ENCODE assay signal across 21 cellular contexts in genomic region chr1:226382030-226382429, GRCh38.
"Had no signal": no experiment of that assay in that cellular context is flagged by ENCODE, and none has a peak within 500 bp of the region (broad histone marks: within the 10 kb centered on the region; RNA-seq: fewer than 3 reads in every experiment).

No MANE protein-coding gene starts in this region.

- H3K4me3 Mint-ChIP-seq: natural killer cell, type B pancreatic cell had no signal

- H3K9me3 ChIP-seq: gastrocnemius medialis, left ventricle myocardium inferior, lower lobe of right lung, ovary, psoas muscle, spleen, stomach, thyroid gland had no signal

- H3K9me3 Mint-ChIP-seq: natural killer cell, type B pancreatic cell had no signal

- H3K4me1 ChIP-seq: gastrocnemius medialis, lower lobe of right lung, psoas muscle, stomach, thyroid gland had no signal

- H3K27ac Mint-ChIP-seq: natural killer cell, type B pancreatic cell had no signal

- H3K4me3 ChIP-seq: dorsolateral prefrontal cortex, gastrocnemius medialis, hepatocyte, left ventricle myocardium inferior, lower lobe of right lung, ovary, psoas muscle, skin epidermis, spleen, stomach, thyroid gland had no signal

- H3K27me3 ChIP-seq: dorsolateral prefrontal cortex, gastrocnemius medialis, hepatocyte, ovary, spleen, stomach, thyroid gland had no signal

- H3K36me3 ChIP-seq: ovary had no signal

- H3K27ac ChIP-seq: dorsolateral prefrontal cortex, gastrocnemius medialis, hepatocyte, left ventricle myocardium inferior, lower lobe of right lung, ovary, psoas muscle, skin epidermis, stomach, thyroid gland had no signal

- DNase-seq: dorsolateral prefrontal cortex; effector CD4-positive, alpha-beta T cell; gastrocnemius medialis; head of caudate nucleus; left cardiac atrium; left ventricle myocardium inferior; lower lobe of right lung; natural killer cell; occipital lobe; ovary; posterior cingulate gyrus; psoas muscle; right cardiac atrium; spleen; stimulated activated CD4-positive, alpha-beta T cell treated with anti-CD3 and anti-CD28 coated beads, Interleukin-2, amount 100 ng/mL, for 48 hours; stimulated activated naive CD4-positive, alpha-beta T cell treated with Interleukin-2 at 50 U/mL for 16 hours; stomach; thyroid gland had no signal

- ATAC-seq: gastrocnemius medialis, left cardiac atrium, lower lobe of right lung, natural killer cell, psoas muscle, right cardiac atrium had no signal

- H3K27me3 Mint-ChIP-seq: type B pancreatic cell had no signal

- H3K4me2 ChIP-seq: hepatocyte had no signal
